In the genomic region with DNA sequence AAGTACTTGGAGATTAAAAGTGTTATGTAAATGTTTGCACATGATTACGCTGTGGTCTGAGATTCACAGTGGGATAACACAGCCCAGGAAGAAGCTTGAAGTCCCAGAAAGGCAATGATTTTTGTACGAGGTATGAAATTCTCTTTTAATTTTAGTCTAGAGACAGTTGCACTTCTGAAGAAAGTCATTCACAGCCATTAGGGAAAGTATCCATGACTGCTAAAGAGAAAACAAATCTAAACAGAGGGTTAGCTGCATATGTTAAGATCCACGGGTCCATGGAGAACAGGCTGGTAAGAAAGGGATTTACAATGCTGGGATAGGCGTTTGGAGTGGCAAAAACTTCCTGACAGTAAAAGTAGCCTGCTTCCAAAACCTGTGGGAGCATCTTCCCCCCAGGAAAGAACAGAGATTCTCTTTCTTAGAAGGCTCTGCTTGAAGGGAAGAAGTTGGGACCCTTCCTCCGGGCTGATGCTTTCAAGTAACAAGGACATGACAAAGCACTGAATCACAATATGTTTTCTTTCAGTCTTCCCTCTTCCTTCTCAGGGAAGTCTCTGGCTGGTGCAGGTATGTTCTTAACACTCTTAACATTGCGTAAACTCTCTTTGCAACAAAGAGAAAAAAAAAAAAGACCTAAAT, we compare ENCODE assay signal across 14 cellular contexts.
DNase-seq lines count a peak whose midpoint lies in the region; ATAC-seq and TF ChIP-seq lines count a peak whose summit lies in the region.
"Had no signal": no experiment of that assay in that cellular context is flagged by ENCODE, and none has a peak within 500 bp of the region (broad histone marks: within the 10 kb centered on the region; RNA-seq: fewer than 3 reads in every experiment).

No MANE protein-coding gene starts in this region.

- no peak overlapping the region for H3K27ac Mint-ChIP-seq in natural killer cell
- H3K27ac Mint-ChIP-seq: activated CD4-positive, alpha-beta T cell treated with anti-CD3 and anti-CD28 coated beads, Interleukin-2, amount 10 ng/mL, durations not matched to agents 24 days and 14 days; activated naive CD4-positive, alpha-beta T cell treated with anti-CD3 and anti-CD28 coated beads, Interleukin-2, amount 10 ng/mL, durations not matched to agents 7 days and 5 days; memory B cell had no signal

- DNase-seq in Peyer's patch (no peak), tibial artery (no peak), NCI-H1105 treated with DMSO at 0.1 percent for 48 hours (lab: John Stamatoyannopoulos, UW) (no peak), middle frontal gyrus (ENCODE audit: extremely low spot score, low spot score) (no peak), LoVo (ENCODE audit: low spot score) (no peak), natural killer cell (no peak)
- DNase-seq: activated CD4-positive, alpha-beta T cell treated with anti-CD3 and anti-CD28 coated beads, Interleukin-2, amount 10 ng/mL, durations not matched to agents 24 days and 14 days; activated naive CD4-positive, alpha-beta T cell treated with anti-CD3 and anti-CD28 coated beads, Interleukin-2, amount 10 ng/mL, durations not matched to agents 7 days and 5 days; Calu3 had no signal

- H3K4me1 ChIP-seq in Peyer's patch (no peaks in the 10 kb centered on the region), esophagus (ENCODE audit: control insufficient read depth in 2 of 2, insufficient read depth in 2 of 2, low read length in 1 of 2) (peaks cover 0 to 3% of the 10 kb centered on the region in 2 donors), mucosa of rectum (ENCODE audit: control insufficient read depth in 2 of 2, insufficient read depth in 2 of 2, low read length in 2 of 2) (peaks cover 0 to 2% of the 10 kb centered on the region in 2 donors), tibial artery (peaks cover 0 to 75% (median 27%) of the 10 kb centered on the region in 4 donors)

- H3K9me3 Mint-ChIP-seq in natural killer cell = no peaks in the 10 kb centered on the region
- H3K9me3 Mint-ChIP-seq: activated CD4-positive, alpha-beta T cell treated with anti-CD3 and anti-CD28 coated beads, Interleukin-2, amount 10 ng/mL, durations not matched to agents 24 days and 14 days; activated naive CD4-positive, alpha-beta T cell treated with anti-CD3 and anti-CD28 coated beads, Interleukin-2, amount 10 ng/mL, durations not matched to agents 7 days and 5 days; memory B cell had no signal

- no peak for ATAC-seq in natural killer cell
- ATAC-seq: SK-N-SH treated with all-trans-retinoic acid at 6 μM for 48 hours had no signal

- no peak for TF ChIP-seq POLR2A in Peyer's patch (IDR thresholded peaks at IDR 0.05)

- H3K27ac ChIP-seq in Peyer's patch (peak overlapping the region in 3 of 4 donors; percentile 45 to 85 (median 56)), esophagus (ENCODE audit: low read depth in 2 of 2, low read length in 1 of 2) (peak overlapping the region; percentile 56 to 60), mucosa of rectum (ENCODE audit: low read depth in 2 of 2, low read length in 2 of 2) (peak overlapping the region; percentile 65 to 67), tibial artery (peak overlapping the region; percentile 92 to 94)
- H3K27ac ChIP-seq: KMS-11 had no signal

- TF ChIP-seq CTCF in Peyer's patch (IDR thresholded peaks at IDR 0.05) = no peak
- TF ChIP-seq CTCF in tibial artery (IDR thresholded peaks at IDR 0.05) = no peak
- no peak for TF ChIP-seq CTCF in natural killer cell (IDR thresholded peaks at IDR 0.05)

- H3K27me3 Mint-ChIP-seq in natural killer cell (ENCODE audit: low read depth in 2 of 2) = peaks cover 31 to 35% of the 10 kb centered on the region in 2 donors

- H3K27me3 ChIP-seq in Peyer's patch (no peaks in the 10 kb centered on the region), esophagus (ENCODE audit: control insufficient read depth in 1 of 2, insufficient read depth in 2 of 2, low read length in 2 of 2) (no peaks in the 10 kb centered on the region), mucosa of rectum (ENCODE audit: control insufficient read depth in 2 of 2, insufficient read depth in 2 of 2, low read length in 2 of 2) (no peaks in the 10 kb centered on the region), tibial artery (no peaks in the 10 kb centered on the region)

- intact Hi-C loops in tibial artery (cut with DNase I; ENCODE audit: low total_unique reads) = no loop called here
- intact Hi-C loops in natural killer cell (cut with micrococcal nuclease) = no loop called here

- peak overlapping the region in 1 of 4 donors; percentile 30 for H3K4me3 ChIP-seq in Peyer's patch
- no peak overlapping the region for H3K4me3 ChIP-seq in esophagus (ENCODE audit: low read depth in 1 of 2, low read length in 2 of 2)
- peak overlapping the region in 1 of 2 donors; percentile 32 for H3K4me3 ChIP-seq in mucosa of rectum (ENCODE audit: low read length in 2 of 2)
- peak overlapping the region; percentile 47 to 50 for H3K4me3 ChIP-seq in tibial artery

- H3K4me1 Mint-ChIP-seq in natural killer cell = no peaks in the 10 kb centered on the region
- H3K4me1 Mint-ChIP-seq: activated CD4-positive, alpha-beta T cell treated with anti-CD3 and anti-CD28 coated beads, Interleukin-2, amount 10 ng/mL, durations not matched to agents 24 days and 14 days; activated naive CD4-positive, alpha-beta T cell treated with anti-CD3 and anti-CD28 coated beads, Interleukin-2, amount 10 ng/mL, durations not matched to agents 7 days and 5 days; memory B cell had no signal

- no peaks in the 10 kb centered on the region for H3K36me3 Mint-ChIP-seq in natural killer cell
- H3K36me3 Mint-ChIP-seq: activated naive CD4-positive, alpha-beta T cell treated with anti-CD3 and anti-CD28 coated beads, Interleukin-2, amount 10 ng/mL, durations not matched to agents 7 days and 5 days; memory B cell had no signal

- H3K36me3 ChIP-seq in Peyer's patch (no peaks in the 10 kb centered on the region), esophagus (ENCODE audit: control insufficient read depth in 2 of 2, insufficient read depth in 2 of 2, low read length in 1 of 2) (no peaks in the 10 kb centered on the region), mucosa of rectum (ENCODE audit: control insufficient read depth in 2 of 2, insufficient read depth in 2 of 2, low read length in 2 of 2) (no peaks in the 10 kb centered on the region), tibial artery (no peaks in the 10 kb centered on the region)

- H3K9me3 ChIP-seq in Peyer's patch = no peaks in the 10 kb centered on the region
- H3K9me3 ChIP-seq in esophagus (ENCODE audit: control insufficient read depth in 2 of 2, insufficient read depth in 1 of 2, low read depth in 1 of 2, low read length in 1 of 2) = no peaks in the 10 kb centered on the region
- H3K9me3 ChIP-seq in mucosa of rectum (ENCODE audit: control insufficient read depth in 2 of 2, low read length in 2 of 2) = no peaks in the 10 kb centered on the region
- H3K9me3 ChIP-seq in tibial artery = no peaks in the 10 kb centered on the region

- H3K4me3 Mint-ChIP-seq in natural killer cell = no peak overlapping the region
- H3K4me3 Mint-ChIP-seq: activated CD4-positive, alpha-beta T cell treated with anti-CD3 and anti-CD28 coated beads, Interleukin-2, amount 10 ng/mL, durations not matched to agents 24 days and 14 days; activated naive CD4-positive, alpha-beta T cell treated with anti-CD3 and anti-CD28 coated beads, Interleukin-2, amount 10 ng/mL, durations not matched to agents 7 days and 5 days; memory B cell had no signal

- H3K9ac ChIP-seq in mucosa of rectum (ENCODE audit: low read depth in 1 of 2, low read length in 2 of 2) = peak overlapping the region in 1 of 2 donors; percentile 26
- H3K9ac ChIP-seq: KMS-11 had no signal

- WGBS in esophagus, 2 donors = 36 to 41% methylated on average over 6 of the region's 6 CpGs

Comparison
In these comparisons a context has a peak if more than half of its experiments do, and no peak if none do; other contexts are left out.
1. H3K4me3 ChIP-seq: peak in tibial artery (2 of 2); none in esophagus (0 of 2).
2. Peak in every context shown above with its lines, with median percentiles within 50 percentile points of each other: H3K27ac ChIP-seq.